Comparison of ENCODE assay signal across 17 cellular contexts in the genomic region with DNA sequence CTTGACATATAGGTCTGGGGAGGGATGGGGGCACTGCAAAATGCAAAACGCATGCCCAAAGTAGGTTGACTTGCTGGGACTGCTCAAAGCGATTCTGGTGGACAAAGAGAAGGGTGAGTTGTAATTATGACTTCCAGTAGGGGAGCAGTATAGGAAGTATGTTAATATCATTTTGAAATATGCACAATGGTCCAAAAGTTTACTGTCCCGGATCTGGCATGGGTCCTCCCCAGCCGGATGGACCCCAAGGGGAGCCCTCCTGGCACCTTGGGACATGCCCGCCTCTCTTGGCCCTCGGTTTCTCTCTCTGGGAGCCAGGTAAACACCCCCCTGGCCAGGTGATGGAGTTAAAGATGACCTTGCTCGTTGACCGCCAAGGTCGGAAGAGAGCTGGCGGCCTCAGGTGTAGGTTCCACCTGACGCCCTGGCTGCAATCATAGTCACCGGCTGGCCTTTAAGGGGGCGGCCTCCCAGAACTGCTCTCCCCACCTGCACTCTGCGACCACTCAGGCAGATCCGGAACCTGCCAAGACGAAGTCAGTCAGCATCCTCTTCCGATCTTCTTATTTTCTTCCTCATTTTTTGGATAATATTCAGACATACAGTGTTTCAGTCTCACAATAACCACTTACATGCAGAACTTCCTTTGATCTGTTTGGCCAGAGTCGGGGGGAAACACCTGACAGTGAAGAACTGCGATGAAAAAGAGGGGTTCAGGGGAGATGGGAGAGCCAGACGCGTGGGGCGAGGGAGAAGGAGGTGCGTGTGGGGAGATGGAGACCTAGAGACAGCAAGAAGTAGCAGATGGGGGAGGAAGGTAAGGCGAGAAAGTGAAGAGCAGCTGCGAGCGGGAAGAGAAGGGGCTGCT.
A peak's percentile ranks its signal among the peaks of the same experiment; 100 is the strongest.
DNase-seq lines count a peak whose midpoint lies in the region; ATAC-seq, FAIRE-seq and TF ChIP-seq lines count a peak whose summit lies in the region.
"Had no signal": no experiment of that assay in that cellular context is flagged by ENCODE, and none has a peak within 500 bp of the region (broad histone marks: within the 10 kb centered on the region; RNA-seq: fewer than 3 reads in every experiment).

No MANE protein-coding gene starts in this region.

- intact Hi-C loops in GM12878 (cut with micrococcal nuclease; ENCODE audit: unreplicated experiment) (no loop called here), sigmoid colon (cut with DNase I) (loop anchor here (2.0 to 10.0 kb wide), 2 partner anchors 402 to 740 kb away; no protein-coding TSS in a partner anchor), left cardiac atrium (cut with DNase I) (no loop called here)

- no peak overlapping the region for H3K9ac ChIP-seq in GM12878 (ENCODE audit: control insufficient read depth, insufficient read depth, low read length)
- no peak overlapping the region for H3K9ac ChIP-seq in iPS-18a (ENCODE audit: low read length)
- H3K9ac ChIP-seq: BLaER1 treated with 17β-estradiol and CSF1 and Interleukin-3, amounts not matched to agents 10 nM and 100 nM had no signal

- BruUV-seq in GM12878 (replicated peaks; lab: Mats Ljungman, UMichigan), result no TSS peak

- TF ChIP-seq RAD21 in GM12878 (IDR thresholded peaks at IDR 0.05; ENCODE audit: insufficient read depth, low read depth, low read length), result no peak

- H3K36me3 ChIP-seq in GM12878 (ENCODE audit: control insufficient read depth in 2 of 2, insufficient read depth in 2 of 2, low read length in 1 of 2) (no peaks in the 10 kb centered on the region), iPS-18a (ENCODE audit: control insufficient read depth, low read depth, low read length) (no peaks in the 10 kb centered on the region), sigmoid colon (no peaks in the 10 kb centered on the region)
- H3K36me3 ChIP-seq: BLaER1 treated with 17β-estradiol and CSF1 and Interleukin-3, amounts not matched to agents 10 nM and 100 nM; tibial artery had no signal

- H3K4me2 ChIP-seq in GM12878 (ENCODE audit: control insufficient read depth, insufficient read depth), result no peak overlapping the region
- H3K4me2 ChIP-seq: BLaER1 treated with 17β-estradiol and CSF1 and Interleukin-3, amounts not matched to agents 10 nM and 100 nM had no signal

- no peaks in the 10 kb centered on the region for H3K9me3 ChIP-seq in GM12878 (replicated peaks; ENCODE audit: control insufficient read depth, insufficient read depth, low read length)
- H3K9me3 ChIP-seq in iPS-18a (ENCODE audit: control insufficient read depth, low read depth, low read length), result no peaks in the 10 kb centered on the region
- no peaks in the 10 kb centered on the region for H3K9me3 ChIP-seq in sigmoid colon
- H3K9me3 ChIP-seq: tibial artery had no signal

- no peak overlapping the region for H2AFZ ChIP-seq in GM12878 (ENCODE audit: control insufficient read depth, low read depth, low read length)

- DNase-seq in G401 (ENCODE audit: low spot score) (peak; percentile 69), GM12878 (ENCODE audit: low read depth, low spot score) (no peak), sigmoid colon (peak; percentile 69), NOMO-1 treated with DMSO at 0.1 percent for 48 hours (lab: John Stamatoyannopoulos, UW; ENCODE audit: unreplicated experiment) (no peak), left cardiac atrium (no peak)
- DNase-seq in activated CD4-positive, CD25-positive, alpha-beta regulatory T cell treated with anti-CD3 and anti-CD28 coated beads, Interleukin-2, amount 50 U/mL, for 72 hours, result no peak
- DNase-seq: activated CD4-positive, alpha-beta T cell treated with anti-CD3 and anti-CD28 coated beads, Interleukin-2, amount 50 U/mL, for 1 hour; effector CD8-positive, alpha-beta T cell; EL; mammary epithelial cell; NCI-H187 treated with DMSO at 0.1 percent for 48 hours; stimulated activated CD4-positive, alpha-beta T cell treated with anti-CD3 and anti-CD28 coated beads, Interleukin-15, amount 100 ng/mL, for 24 hours; T-helper 2 cell; tibial artery had no signal

- RAD21 ChIA-PET in GM12878 (lab: Charles Lee; ENCODE audit: unreplicated experiment), result no interaction called here

- H4K20me1 ChIP-seq in GM12878 (ENCODE audit: control insufficient read depth, insufficient read depth), result no peaks in the 10 kb centered on the region

- TF ChIP-seq CTCF in GM12878 (IDR thresholded peaks at IDR 0.05 in 2 of 3, conservative IDR thresholded peaks at IDR 0.05 in 1 of 3; ENCODE audit: control insufficient read depth in 2 of 3, extremely low read depth in 1 of 3, insufficient read depth in 1 of 3, low read depth in 3 of 3, low read length in 3 of 3) (no peak), sigmoid colon (IDR thresholded peaks at IDR 0.05) (no peak)

- ATAC-seq in GM12878, result no peak
- ATAC-seq in GM19023 (IDR thresholded peaks at IDR 0.05; ENCODE audit: unreplicated experiment), result no peak
- no peak for ATAC-seq in left cardiac atrium

- 17% methylated on average over 26 of the region's 26 CpGs for WGBS in GM12878 (ENCODE audit: insufficient coverage, insufficient replicate concordance, low lambda C conversion rate, missing lambda C conversion rate)
- 25 to 59% methylated on average over 26 of the region's 26 CpGs for WGBS in sigmoid colon, 2 donors

- SMC1A ChIA-PET in GM12878 (lab: Charles Lee; ENCODE audit: uncharacterized antibody, unreplicated experiment), result no interaction called here

- CTCF ChIA-PET in GM12878 (lab: Yijun Ruan, JAX), result no interaction called here

- POLR2A ChIA-PET in GM12878 (lab: Charles Lee), result no interaction called here

- H3K4me3 ChIP-seq in GM12878 (no peak overlapping the region), iPS-18a (ENCODE audit: low read length) (peak overlapping the region; percentile 31), sigmoid colon (peak overlapping the region; percentile 43 to 73 (median 57))
- H3K4me3 ChIP-seq: tibial artery had no signal

- in situ Hi-C loops in G401 (cut with HindIII; ENCODE audit: low sequenced_read_pairs) (no loop called here), GM12878 (cut with MboI) (no loop called here)

- no peak overlapping the region for H3K27ac ChIP-seq in GM12878 (ENCODE audit: control insufficient read depth, insufficient read depth)
- no peak overlapping the region for H3K27ac ChIP-seq in iPS-18a (ENCODE audit: low read length)
- H3K27ac ChIP-seq in sigmoid colon, result peak overlapping the region; percentile 95 to 99 (median 98)
- H3K27ac ChIP-seq: BLaER1 treated with 17β-estradiol and CSF1 and Interleukin-3, amounts not matched to agents 10 nM and 100 nM; tibial artery had no signal

- no peak for FAIRE-seq in GM12878 (lab: Jason Lieb, UNC)

- H3K79me2 ChIP-seq in GM12878 (ENCODE audit: control insufficient read depth, insufficient read depth, low read length), result no peaks in the 10 kb centered on the region

- H3K4me1 ChIP-seq in GM12878 (ENCODE audit: control insufficient read depth, insufficient read depth, low read length), result no peaks in the 10 kb centered on the region
- peaks cover 33% of the 10 kb centered on the region for H3K4me1 ChIP-seq in iPS-18a (ENCODE audit: control insufficient read depth, low read depth, low read length)
- H3K4me1 ChIP-seq in sigmoid colon, result peaks cover 0 to 28% (median 20%) of the 10 kb centered on the region in 4 donors
- H3K4me1 ChIP-seq: BLaER1 treated with 17β-estradiol and CSF1 and Interleukin-3, amounts not matched to agents 10 nM and 100 nM had no signal

- TF ChIP-seq EP300 in GM12878 (IDR thresholded peaks at IDR 0.05; ENCODE audit: borderline replicate concordance in 1 of 2, control insufficient read depth in 1 of 2, low read depth in 2 of 2, low read length in 2 of 2), result no peak
- TF ChIP-seq EP300 in sigmoid colon (IDR thresholded peaks at IDR 0.05), result no peak

- TF ChIP-seq POLR2A in GM12878 (IDR thresholded peaks at IDR 0.05; ENCODE audit: low read depth, low read length) (no peak), sigmoid colon (IDR thresholded peaks at IDR 0.05) (no peak)

- H3K27me3 ChIP-seq in GM12878 (replicated peaks in 1 of 2; ENCODE audit: control insufficient read depth in 2 of 2, insufficient read depth in 2 of 2, low read length in 1 of 2) (peaks cover 4 to 18% of the 10 kb centered on the region in 2 experiments), iPS-18a (ENCODE audit: control insufficient read depth, insufficient read depth, low read length) (peaks cover 75% of the 10 kb centered on the region), sigmoid colon (peaks cover 0 to 3% (median 3%) of the 10 kb centered on the region in 3 donors)

TF ChIP-seq in GM12878, 131 proteins besides CTCF, POLR2A, EP300 and RAD21:
- no peak for TF ChIP-seq FOXK2 (IDR thresholded peaks at IDR 0.05)
- TF ChIP-seq EZH2 (IDR thresholded peaks at IDR 0.05; ENCODE audit: borderline replicate concordance, control insufficient read depth, low read depth, low read length), result 0 out of 2 replicates have a peak, but pooled peaks have one; percentile 72

Comparison
In these comparisons a context has a peak if more than half of its experiments do, and no peak if none do; other contexts are left out.
1. DNase-seq: peak in G401 (single experiment) and sigmoid colon (single experiment); none in GM12878 (single experiment), NOMO-1 treated with DMSO at 0.1 percent for 48 hours (single experiment), left cardiac atrium (single experiment) and activated CD4-positive, CD25-positive, alpha-beta regulatory T cell treated with anti-CD3 and anti-CD28 coated beads, Interleukin-2, amount 50 U/mL, for 72 hours (single experiment).
2. H3K27ac ChIP-seq: peak in sigmoid colon (4 of 4); none in GM12878 (single experiment) and iPS-18a (single experiment).